ENCODE assay signal across 30 cellular contexts in genomic region chr3:56471771-56472170, GRCh38. TPM values are rescaled to one million over a fixed set of nuclear protein-coding genes. Genes with fewer than 3 reads are reported as not detected.
"Had no signal": no experiment of that assay in that cellular context is flagged by ENCODE, and none has a peak within 500 bp of the region (broad histone marks: within the 10 kb centered on the region; RNA-seq: fewer than 3 reads in every experiment).

No MANE protein-coding gene starts in this region.

- DNase-seq: activated effector memory CD4-positive, alpha-beta T cell treated with anti-CD3 and anti-CD28 coated beads, Interleukin-2, amount 50 U/mL, for 16 hours; activated effector memory CD4-positive, alpha-beta T cell treated with Interleukin-2 at 50 U/mL for 16 hours; activated gamma-delta T cell; activated gamma-delta T cell treated with Interleukin-2 at 50 U/mL for 16 hours; activated naive CD4-positive, alpha-beta T cell; activated naive CD4-positive, alpha-beta T cell treated with anti-CD3 and anti-CD28 coated beads for 36 hours; activated naive CD4-positive, alpha-beta T cell treated with anti-CD3 and anti-CD28 coated beads, Interleukin-2, amount 10 ng/mL, durations not matched to agents 7 days and 5 days; activated naive CD4-positive, alpha-beta T cell treated with anti-CD3 and anti-CD28 coated beads, Interleukin-2, amount 50 U/mL, for 16 hours; activated naive CD4-positive, alpha-beta T cell treated with Interleukin-2 at 50 U/mL for 16 hours; activated naive CD8-positive, alpha-beta T cell treated with anti-CD3 and anti-CD28 coated beads for 36 hours; activated naive CD8-positive, alpha-beta T cell treated with anti-CD3 and anti-CD28 coated beads, Interleukin-2, amount 10 ng/mL, durations not matched to agents 7 days and 5 days; activated naive CD8-positive, alpha-beta T cell treated with anti-CD3 and anti-CD28 coated beads, Interleukin-2, amount 50 U/mL, for 24 hours; activated T-cell treated with anti-CD3 and anti-CD28 coated beads, Interleukin-2, amount 50 U/mL, for 1 hour; activated T-cell treated with anti-CD3 and anti-CD28 coated beads, Interleukin-2, amount 50 U/mL, for 24 hours; activated T-cell treated with anti-CD3 and anti-CD28 coated beads, Interleukin-2, amount 50 U/mL, for 4 hours; activated T-cell treated with anti-CD3 and anti-CD28 coated beads, Interleukin-2, amount 50 U/mL, for 48 hours; activated T-cell treated with anti-CD3 and anti-CD28 coated beads, Interleukin-2, amount 50 U/mL, for 72 hours; adrenal gland; amniotic stem cell; amygdala; anterior cingulate cortex; aorta; brain microvascular endothelial cell; caudate nucleus; central memory CD4-positive, alpha-beta T cell; cerebellar nuclear complex had no signal

- ATAC-seq: activated naive CD4-positive, alpha-beta T cell treated with anti-CD3 and anti-CD28 coated beads, Interleukin-2, amount 50 U/mL, for 72 hours; activated naive CD8-positive, alpha-beta T cell treated with anti-CD3 and anti-CD28 coated beads, Interleukin-2, amount 50 U/mL, for 24 hours; activated T-cell treated with anti-CD3 and anti-CD28 coated beads, Interleukin-2, amount 50 U/mL, for 4 hours; activated T-cell treated with anti-CD3 and anti-CD28 coated beads, Interleukin-2, amount 50 U/mL, for 72 hours; activated T-helper 17 cell treated with anti-CD3 and anti-CD28 coated beads, Interleukin-2, amount 50 U/mL, for 72 hours; body of pancreas had no signal

RNA-seq across cellular contexts. Expression of gene ERC2, which starts 3.5 kb away (rescaled TPM):
- total RNA-seq: activated naive CD8-positive, alpha-beta T cell treated with anti-CD3 and anti-CD28 coated beads for 36 hours; activated naive CD8-positive, alpha-beta T cell treated with anti-CD3 and anti-CD28 coated beads, Interleukin-2, amount 10 ng/mL, durations not matched to agents 7 days and 5 days; activated T-helper 1 cell treated with anti-CD3 and anti-CD28 coated beads, Interleukin-12 subunit alpha, Interleukin-12 subunit beta, Interleukin-2, Interleukin-4 antibody, amounts not matched to agents 30 ng/mL and 10 ng/mL and 1 ng/mL, durations not matched to agents 14 hours and 24 hours and 36 hours; activated T-helper 17 cell treated with anti-CD3 and anti-CD28 coated beads, Interleukin-2, amount 50 U/mL, for 72 hours had no signal
